ENCODE assay signal across 20 cellular contexts in the genomic region with DNA sequence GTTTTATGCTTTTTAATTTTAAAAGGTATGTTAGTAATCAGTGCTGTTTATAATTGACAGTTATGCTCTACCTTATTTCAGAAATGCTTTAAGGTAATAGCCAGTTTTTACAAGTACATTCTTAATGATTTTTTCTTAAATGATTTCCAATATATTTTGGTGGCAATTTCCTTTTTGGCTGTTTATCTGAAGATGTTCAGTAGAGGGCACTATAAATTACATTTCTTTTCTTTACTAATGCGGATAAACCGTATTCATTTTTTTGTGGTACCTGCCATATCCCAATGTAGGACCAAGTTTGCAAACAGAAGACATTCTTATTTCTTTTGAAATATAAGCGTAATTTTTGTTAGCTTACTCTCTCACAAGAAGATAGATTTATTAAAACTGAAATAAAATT.
DNase-seq lines count a peak whose midpoint lies in the region; ATAC-seq, FAIRE-seq and TF ChIP-seq lines count a peak whose summit lies in the region.
"Had no signal": no experiment of that assay in that cellular context is flagged by ENCODE, and none has a peak within 500 bp of the region (broad histone marks: within the 10 kb centered on the region; RNA-seq: fewer than 3 reads in every experiment).

No MANE protein-coding gene starts in this region.

- H3K4me2 ChIP-seq in DND-41 (ENCODE audit: insufficient read depth, low read length) (no peak overlapping the region), OCI-LY3 (ENCODE audit: low read length) (no peak overlapping the region)
- H3K4me2 ChIP-seq: GM23338 had no signal

- no peaks in the 10 kb centered on the region for H3K9me3 ChIP-seq in DND-41 (ENCODE audit: insufficient read depth, low read length, severe bottlenecking)
- no peaks in the 10 kb centered on the region for H3K9me3 ChIP-seq in OCI-LY3 (ENCODE audit: insufficient read depth, low read length)
- no peaks in the 10 kb centered on the region for H3K9me3 ChIP-seq in ovary
- H3K9me3 ChIP-seq: SJSA1, vagina had no signal

- H3K9ac ChIP-seq in DND-41 (ENCODE audit: low read depth, low read length) = no peak overlapping the region
- no peak overlapping the region for H3K9ac ChIP-seq in OCI-LY3 (ENCODE audit: low read length)

- H3K36me3 ChIP-seq in DND-41 (ENCODE audit: insufficient read depth, low read length) (peaks cover 42% of the 10 kb centered on the region), OCI-LY3 (replicated peaks; ENCODE audit: low read depth, low read length) (peaks cover 71% of the 10 kb centered on the region), ovary (no peaks in the 10 kb centered on the region)

- H3K4me3 ChIP-seq in DND-41 (ENCODE audit: low read depth in 1 of 2, low read length in 2 of 2) (no peak overlapping the region), OCI-LY3 (ENCODE audit: low read length) (no peak overlapping the region), ovary (no peak overlapping the region)
- H3K4me3 ChIP-seq: GM23338, SJSA1, vagina had no signal

- peak; percentile 21 for FAIRE-seq in frontal cortex (lab: Jason Lieb, UNC)
- FAIRE-seq: kidney had no signal

- H3K27ac ChIP-seq in 22Rv1 (no peak overlapping the region), DND-41 (ENCODE audit: low read length) (no peak overlapping the region), OCI-LY3 (ENCODE audit: low read length) (no peak overlapping the region), ovary (no peak overlapping the region)
- H3K27ac ChIP-seq: SJSA1, vagina had no signal

- H3K27me3 ChIP-seq in DND-41 (ENCODE audit: insufficient read depth, low read length, poor library complexity) (no peaks in the 10 kb centered on the region), OCI-LY3 (ENCODE audit: low read depth, low read length) (no peaks in the 10 kb centered on the region), ovary (no peaks in the 10 kb centered on the region)
- H3K27me3 ChIP-seq: SJSA1, vagina had no signal

- TF ChIP-seq POLR2A in ovary (IDR thresholded peaks at IDR 0.05) = no peak

- DNase-seq in DND-41 = no peak
- no peak for DNase-seq in frontal cortex (ENCODE audit: low spot score in 2 of 2)
- DNase-seq in ovary = no peak
- DNase-seq in effector CD4-positive, alpha-beta T cell = no peak
- DNase-seq: activated CD4-positive, CD25-positive, alpha-beta regulatory T cell; activated CD8-positive, alpha-beta T cell treated with anti-CD3 and anti-CD28 coated beads for 36 hours; activated naive CD4-positive, alpha-beta T cell treated with anti-CD3 and anti-CD28 coated beads, Interleukin-2, amount 50 U/mL, for 16 hours; activated T-cell treated with anti-CD3 and anti-CD28 coated beads, Interleukin-2, amount 50 U/mL, for 24 hours; hypothalamus; kidney; naive B cell; NCI-H1436; stimulated activated CD8-positive, alpha-beta memory T cell treated with anti-CD3 and anti-CD28 coated beads, Interleukin-4, amount 100 ng/mL, for 48 hours had no signal

- H4K20me1 ChIP-seq in DND-41 (ENCODE audit: insufficient read depth, low read length) = no peaks in the 10 kb centered on the region
- peaks cover 40% of the 10 kb centered on the region for H4K20me1 ChIP-seq in OCI-LY3 (ENCODE audit: insufficient read depth, low read length)

- no peak overlapping the region for H2AFZ ChIP-seq in DND-41 (ENCODE audit: low read depth, low read length)
- no peak overlapping the region for H2AFZ ChIP-seq in OCI-LY3 (ENCODE audit: low read depth, low read length)
- H2AFZ ChIP-seq: GM23338 had no signal

- ATAC-seq in DND-41 (ENCODE audit: insufficient read depth, low read depth) (no peak), HG03469 (IDR thresholded peaks at IDR 0.05; ENCODE audit: unreplicated experiment) (no peak), GM19328 (IDR thresholded peaks at IDR 0.05; ENCODE audit: unreplicated experiment) (no peak)
- ATAC-seq: activated CD8-positive, alpha-beta T cell treated with anti-CD3 and anti-CD28 coated beads for 36 hours; GM23338 had no signal

- no peaks in the 10 kb centered on the region for H3K4me1 ChIP-seq in DND-41 (ENCODE audit: insufficient read depth, low read length)
- H3K4me1 ChIP-seq in OCI-LY3 (ENCODE audit: low read length) = no peaks in the 10 kb centered on the region
- peaks cover 11% of the 10 kb centered on the region for H3K4me1 ChIP-seq in ovary (ENCODE audit: insufficient read depth)
- H3K4me1 ChIP-seq: vagina had no signal

- TF ChIP-seq EP300 in ovary (IDR thresholded peaks at IDR 0.05) = no peak

- TF ChIP-seq CTCF in 22Rv1 (IDR thresholded peaks at IDR 0.05) (peak; percentile 32), DND-41 (IDR thresholded peaks at IDR 0.05; ENCODE audit: borderline replicate concordance, extremely low read depth, low read length, poor library complexity, severe bottlenecking) (peak; percentile 46), OCI-LY3 (IDR thresholded peaks at IDR 0.05; ENCODE audit: low read depth, low read length) (peak; percentile 26; the same call in 1 of the 2 replicates), ovary (IDR thresholded peaks at IDR 0.05) (no peak)

- intact Hi-C loops in ovary (cut with DNase I) = no loop called here

- WGBS in ovary, 3 donors = 94 to 98% (median 96%) methylated on average over 3 of the region's 3 CpGs

- H3K79me2 ChIP-seq in DND-41 (ENCODE audit: insufficient read depth, low read length) = no peaks in the 10 kb centered on the region
- no peaks in the 10 kb centered on the region for H3K79me2 ChIP-seq in OCI-LY3 (ENCODE audit: low read length)

Comparison
In these comparisons a context has a peak if more than half of its experiments do, and no peak if none do; other contexts are left out.
1. CTCF ChIP-seq: peak in 22Rv1 (single experiment), DND-41 (single experiment) and OCI-LY3 (single experiment); none in ovary (0 of 3).